Comparison of ENCODE assay signal across 14 cellular contexts in genomic region chr2:16623046-16623445, GRCh38. TPM values are rescaled to one million over a fixed set of nuclear protein-coding genes. Genes with fewer than 3 reads are reported as not detected.
DNase-seq lines count a peak whose midpoint lies in the region; ATAC-seq and TF ChIP-seq lines count a peak whose summit lies in the region.
"Had no signal": no experiment of that assay in that cellular context is flagged by ENCODE, and none has a peak within 500 bp of the region (broad histone marks: within the 10 kb centered on the region; RNA-seq: fewer than 3 reads in every experiment).

No MANE protein-coding gene starts in this region.

- no peaks in the 10 kb centered on the region for H3K27me3 ChIP-seq in OCI-LY1 (ENCODE audit: insufficient read depth, low read length)

- H3K27ac ChIP-seq in OCI-LY1 (ENCODE audit: low read depth, low read length, poor library complexity, severe bottlenecking) = peak overlapping the region; percentile 95

- H3K4me1 ChIP-seq in OCI-LY1 (ENCODE audit: insufficient read depth, low read length, severe bottlenecking) = peaks cover 66% of the 10 kb centered on the region

- no peaks in the 10 kb centered on the region for H3F3A ChIP-seq in OCI-LY1 (ENCODE audit: insufficient read depth, low read length)

- H3K9ac ChIP-seq in OCI-LY1 (ENCODE audit: low read length) = no peak overlapping the region; the same call in 1 of the 2 replicates

- no peaks in the 10 kb centered on the region for H4K20me1 ChIP-seq in OCI-LY1 (ENCODE audit: insufficient read depth, low read length)

- intact Hi-C loops in posterior vena cava (cut with DNase I) = no loop called here

- peaks cover 24% of the 10 kb centered on the region; the same call in 1 of the 2 replicates for H3K36me3 ChIP-seq in OCI-LY1 (ENCODE audit: insufficient read depth, low read length)

- H3K79me2 ChIP-seq in OCI-LY1 (ENCODE audit: insufficient read depth, low read length) = no peaks in the 10 kb centered on the region

- TF ChIP-seq CTCF in OCI-LY1 (IDR thresholded peaks at IDR 0.05; ENCODE audit: low read length) = no peak
- TF ChIP-seq CTCF in epithelial cell of esophagus (IDR thresholded peaks at IDR 0.05; ENCODE audit: insufficient read depth, low read depth, low read length, missing control alignments) = no peak

- no peaks in the 10 kb centered on the region for H3K9me3 ChIP-seq in OCI-LY1 (ENCODE audit: low read length)

- H3K4me3 ChIP-seq in OCI-LY1 (ENCODE audit: low read depth, low read length, poor library complexity, severe bottlenecking) (no peak overlapping the region), epithelial cell of esophagus (ENCODE audit: low read length) (no peak overlapping the region)

- ATAC-seq in HG02885 (IDR thresholded peaks at IDR 0.05; ENCODE audit: poor library complexity, unreplicated experiment) = no peak
- no peak for ATAC-seq in GM19395 (IDR thresholded peaks at IDR 0.05; ENCODE audit: unreplicated experiment)
- ATAC-seq: stimulated activated naive CD8-positive, alpha-beta T cell treated with anti-CD3 and anti-CD28 coated beads, Interleukin-15, amount 100 ng/mL, for 72 hours had no signal

- DNase-seq in CD1c-positive myeloid dendritic cell (ENCODE audit: extremely low spot score) (peak; percentile 49), epithelial cell of esophagus (ENCODE audit: low read depth) (peak; percentile 82), non-pigmented ciliary epithelial cell (ENCODE audit: low read depth) (peak; percentile 96), posterior vena cava (ENCODE audit: low spot score) (no peak), NCI-H748 (lab: John Stamatoyannopoulos, UW; ENCODE audit: unreplicated experiment) (no peak)
- DNase-seq: activated CD4-positive, CD25-positive, alpha-beta regulatory T cell treated with anti-CD3 and anti-CD28 coated beads, Interleukin-2, amount 50 U/mL, for 72 hours; activated gamma-delta T cell; effector CD4-positive, alpha-beta T cell; NCI-H1694 treated with DMSO at 0.1 percent for 48 hours; SHP77; stimulated activated naive CD8-positive, alpha-beta T cell treated with anti-CD3 and anti-CD28 coated beads, Interleukin-15, amount 100 ng/mL, for 72 hours had no signal

- H2AFZ ChIP-seq in OCI-LY1 (ENCODE audit: low read length) = no peak overlapping the region

- no peaks in the 10 kb centered on the region for H3K9me2 ChIP-seq in OCI-LY1 (ENCODE audit: low read depth, low read length)

- H3K4me2 ChIP-seq in OCI-LY1 (ENCODE audit: low read length) = peak overlapping the region; percentile 21; the same call in 1 of the 2 replicates

RNA-seq across cellular contexts. Expression of gene CYRIA, which starts 42.6 kb away (rescaled TPM):
- total RNA-seq in posterior vena cava = 10 to 100 TPM; 22.3 to 23.5 TPM

Comparison
In these comparisons a context has a peak if more than half of its experiments do, and no peak if none do; other contexts are left out.
1. DNase-seq: peak in CD1c-positive myeloid dendritic cell (single experiment), epithelial cell of esophagus (single experiment) and non-pigmented ciliary epithelial cell (single experiment); none in posterior vena cava (single experiment) and NCI-H748 (single experiment).